ENCODE assay signal across 8 cellular contexts in genomic region chr22:24156146-24156914, GRCh38. TPM values are rescaled to one million over a fixed set of nuclear protein-coding genes. Genes with fewer than 3 reads are reported as not detected.
DNase-seq lines count a peak whose midpoint lies in the region; ATAC-seq, FAIRE-seq and TF ChIP-seq lines count a peak whose summit lies in the region.

No MANE protein-coding gene starts in this region.

- H4K20me1 ChIP-seq in PC-3 (ENCODE audit: low read length): no peaks in the 10 kb centered on the region

- intact Hi-C loops in PC-3 (cut with micrococcal nuclease) (no loop called here), psoas muscle (cut with DNase I) (loop anchor here in 1 of 2 donors (5.0 kb wide), 1 partner anchor 154 kb away; no protein-coding TSS in a partner anchor), aorta (cut with DNase I) (loop anchor here in 1 of 2 donors (5.0 kb wide), 2 partner anchors 49 to 144 kb away; partner anchors contain the start of gene CABIN1)

- POLR2A ChIA-PET in PC-3 (lab: Charles Lee; ENCODE audit: unreplicated experiment): no interaction called here

- DNase-seq in GM12891 (ENCODE audit: insufficient read length, low spot score) (peak; percentile 84), PC-3 (peak; percentile 12), glutamatergic neuron (peak; percentile 52), psoas muscle (peak in 1 of 2 donors; percentile 64), aorta (peak; percentile 70 to 85)
- DNase-seq in activated gamma-delta T cell treated with anti-CD3 and anti-CD28 coated beads, Interleukin-2, amount 50 U/mL, for 16 hours (ENCODE audit: low read depth): peak; percentile 55

- H3K27ac ChIP-seq in PC-3 (ENCODE audit: low read length): no peak overlapping the region
- peak overlapping the region; percentile 71 for H3K27ac ChIP-seq in psoas muscle
- H3K27ac ChIP-seq in aorta (ENCODE audit: low read depth in 1 of 2, low read length in 2 of 2): peak overlapping the region; percentile 9 to 43

- peaks cover 17% of the 10 kb centered on the region for H3K4me1 Mint-ChIP-seq in glutamatergic neuron (ENCODE audit: low read depth, unreplicated experiment)

- peaks cover 9% of the 10 kb centered on the region for H3K27me3 Mint-ChIP-seq in glutamatergic neuron (ENCODE audit: unreplicated experiment)

- H3K4me3 Mint-ChIP-seq in glutamatergic neuron (ENCODE audit: unreplicated experiment): peak overlapping the region; percentile 85

- ATAC-seq in HG02623 (IDR thresholded peaks at IDR 0.05; ENCODE audit: unreplicated experiment) (peak; percentile 32), PC-3 (peak; percentile 25), psoas muscle (peak; percentile 29 to 59 (median 33)), aorta (ENCODE audit: low FRiP score) (peak; percentile 49), HG03095 (IDR thresholded peaks at IDR 0.05; ENCODE audit: unreplicated experiment) (no peak)

- no peak overlapping the region for H3K27ac Mint-ChIP-seq in glutamatergic neuron (ENCODE audit: unreplicated experiment)

- H3F3A ChIP-seq in PC-3 (ENCODE audit: low read length, unreplicated experiment): no peaks in the 10 kb centered on the region

- peak overlapping the region; percentile 71 for H3K4me3 ChIP-seq in PC-3 (ENCODE audit: low read length)
- H3K4me3 ChIP-seq in psoas muscle: peak overlapping the region; percentile 84
- H3K4me3 ChIP-seq in aorta (ENCODE audit: low read length in 2 of 2): peak overlapping the region; percentile 69 to 91

- H3K9me3 ChIP-seq in PC-3 (ENCODE audit: low read length) (no peaks in the 10 kb centered on the region), psoas muscle (no peaks in the 10 kb centered on the region), aorta (ENCODE audit: control insufficient read depth, low read length) (no peaks in the 10 kb centered on the region)

- no peaks in the 10 kb centered on the region for H3K79me2 ChIP-seq in PC-3 (ENCODE audit: low read length)

- H3K9me2 ChIP-seq in PC-3 (replicated peaks; ENCODE audit: low read length): no peaks in the 10 kb centered on the region

- H3K9me3 Mint-ChIP-seq in glutamatergic neuron (ENCODE audit: unreplicated experiment): peaks cover 3% of the 10 kb centered on the region

- no peak for TF ChIP-seq CTCF in PC-3 (conservative IDR thresholded peaks at IDR 0.05; ENCODE audit: low read depth, low read length)
- no peak for TF ChIP-seq CTCF in glutamatergic neuron (IDR thresholded peaks at IDR 0.05; ENCODE audit: partially characterized antibody, unreplicated experiment)
- TF ChIP-seq CTCF in psoas muscle (IDR thresholded peaks at IDR 0.05): no peak

- peak overlapping the region; percentile 97 for H3K4me2 ChIP-seq in PC-3 (ENCODE audit: low read length)

- FAIRE-seq in GM12891 (lab: Jason Lieb, UNC): no peak

- CTCF ChIA-PET in PC-3 (lab: Charles Lee): interaction anchor here (0.5 to 1.2 kb wide), 5 partner anchors 19 to 427 kb away, joined by 3 to 8 read pairs (median 5); partner anchors contain the start of gene SUSD2

- peak overlapping the region; percentile 14; the same call in 1 of the 2 replicates for H3K9ac ChIP-seq in PC-3 (ENCODE audit: low read length)

- H3K27me3 ChIP-seq in PC-3 (ENCODE audit: low read length) (no peaks in the 10 kb centered on the region), psoas muscle (ENCODE audit: insufficient read depth in 3 of 3, low read length in 2 of 3) (no peaks in the 10 kb centered on the region), aorta (ENCODE audit: control insufficient read depth in 1 of 2, insufficient read depth in 2 of 2, low read length in 1 of 2) (no peaks in the 10 kb centered on the region)

- WGBS in psoas muscle, 3 donors: 0% methylated on average over 60 to 77 of the region's 77 CpGs
- WGBS in aorta, 2 donors: 0% methylated on average over 69 to 77 of the region's 77 CpGs

- peak overlapping the region; percentile 43; the same call in 1 of the 2 replicates for H2AFZ ChIP-seq in PC-3 (ENCODE audit: low read length)

- H3K4me1 ChIP-seq in PC-3 (ENCODE audit: insufficient read depth, low read length): peaks cover 6% of the 10 kb centered on the region
- H3K4me1 ChIP-seq in psoas muscle: peaks cover 10% of the 10 kb centered on the region
- no peaks in the 10 kb centered on the region for H3K4me1 ChIP-seq in aorta (ENCODE audit: control insufficient read depth in 1 of 2, insufficient read depth in 2 of 2, low read length in 2 of 2)

- no peaks in the 10 kb centered on the region for H3K36me3 ChIP-seq in PC-3 (ENCODE audit: low read depth, low read length)
- H3K36me3 ChIP-seq in psoas muscle (ENCODE audit: insufficient read depth in 1 of 2, low read depth in 1 of 2): no peaks in the 10 kb centered on the region
- H3K36me3 ChIP-seq in aorta (ENCODE audit: control insufficient read depth in 1 of 2, insufficient read depth in 2 of 2, low read length in 1 of 2): no peaks in the 10 kb centered on the region

- no TSS peak for BruUV-seq in PC-3 (replicated peaks; lab: Mats Ljungman, UMichigan)

- TF ChIP-seq POLR2A in GM12891 (IDR thresholded peaks at IDR 0.05; ENCODE audit: low read depth, low read length): no peak

- no peaks in the 10 kb centered on the region for H3K36me3 Mint-ChIP-seq in glutamatergic neuron (ENCODE audit: unreplicated experiment)

TF ChIP-seq in GM12891, 5 proteins besides CTCF, POLR2A, EP300 and RAD21:
- no peak for TF ChIP-seq POU2F2 (IDR thresholded peaks at IDR 0.05; ENCODE audit: low read depth, low read length)
- TF ChIP-seq TAF1 (IDR thresholded peaks at IDR 0.05; ENCODE audit: low read depth, low read length): no peak
- no peak for TF ChIP-seq PAX5 (IDR thresholded peaks at IDR 0.05; ENCODE audit: insufficient read depth, low read length, severe bottlenecking)
- TF ChIP-seq POLR2AphosphoS5 (IDR thresholded peaks at IDR 0.05; ENCODE audit: low read depth, low read length): no peak
- TF ChIP-seq SPI1 (IDR thresholded peaks at IDR 0.05; ENCODE audit: low read depth, low read length): no peak
TF ChIP-seq in GM12891: peak in this region for 0.

RNA-seq across cellular contexts. Expression of gene SUSD2, which starts 25.0 kb away (rescaled TPM):
- 0.08 TPM for polyA plus RNA-seq in GM12891 (2012; ENCODE audit: low read depth, missing spikeins)
- total RNA-seq in PC-3 (2014; rRNA removed) (1.3 and 1.6 TPM in 2 replicates), glutamatergic neuron (ENCODE audit: unreplicated experiment) (123 TPM), psoas muscle (1 to 10 TPM; 1.1 to 1.8 (median 1.4) TPM), aorta (10 to 100 TPM; 11.2 to 15.0 TPM)
- polyA plus RNA-seq in psoas muscle (1 to 10 TPM; 1.1 to 1.4 (median 1.3) TPM), aorta (10 to 100 TPM in 1 of 2 donors, 1 to 10 TPM in 1; 7.1 to 79.5 TPM)
